Comparison of ENCODE assay signal across 8 cellular contexts in the genomic region with DNA sequence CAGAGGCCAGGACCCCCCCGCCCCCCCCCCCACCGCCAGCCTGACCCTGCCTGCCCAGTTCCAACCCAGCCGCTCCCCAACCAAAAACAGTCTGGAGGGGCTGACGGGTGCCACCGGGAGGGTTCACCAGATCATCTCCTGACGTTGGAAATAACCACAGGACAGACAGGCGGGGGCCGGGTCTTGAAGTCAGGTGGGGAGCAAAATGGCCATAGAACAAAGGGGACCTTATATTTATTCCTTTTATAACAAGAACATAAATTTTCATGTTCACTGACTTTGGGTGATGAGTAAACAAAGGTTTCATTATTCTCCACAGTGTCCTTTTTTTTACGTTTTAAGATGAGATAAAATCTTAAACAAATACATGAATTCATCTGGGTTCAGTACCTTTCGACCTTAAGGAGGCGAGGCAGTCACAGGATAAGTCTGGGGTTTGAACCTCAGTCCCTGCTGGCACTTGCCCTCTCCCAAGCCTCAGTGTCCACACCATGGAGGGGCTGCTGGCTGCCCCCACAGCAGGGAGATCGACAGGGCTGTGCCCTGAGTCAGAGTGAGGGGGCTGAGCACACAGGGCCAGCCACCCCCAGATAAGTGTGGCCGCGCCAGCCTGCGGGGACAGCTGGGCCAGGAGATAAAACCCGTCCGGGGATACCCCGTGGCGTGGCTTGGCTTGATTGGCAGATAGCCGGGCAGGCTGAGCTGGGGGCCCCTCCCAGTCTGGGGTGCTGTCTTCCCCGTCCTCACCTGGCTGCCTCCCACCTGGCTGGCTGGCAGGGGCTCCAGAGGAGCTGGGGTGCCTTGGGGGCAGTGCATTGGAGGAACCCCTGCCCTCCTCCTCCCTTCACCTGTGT. TPM values are rescaled to one million over a fixed set of nuclear protein-coding genes. Genes with fewer than 3 reads are reported as not detected.
A peak's percentile ranks its signal among the peaks of the same experiment; 100 is the strongest.
DNase-seq lines count a peak whose midpoint lies in the region; ATAC-seq and TF ChIP-seq lines count a peak whose summit lies in the region.

No MANE protein-coding gene starts in this region.

- H3K27ac ChIP-seq in suprapubic skin, result peak overlapping the region; percentile 20

- H3K4me3 ChIP-seq in fibroblast of mammary gland (ENCODE audit: control insufficient read depth, low read depth, low read length), result peak overlapping the region; percentile 43
- H3K4me3 ChIP-seq in suprapubic skin, result peak overlapping the region; percentile 30

- peaks cover 71% of the 10 kb centered on the region for H3K4me1 ChIP-seq in suprapubic skin

- TF ChIP-seq POLR2A in suprapubic skin (IDR thresholded peaks at IDR 0.05), result no peak

- CTCF ChIA-PET in activated CD4-positive, alpha-beta T cell treated with anti-CD3 and anti-CD28 coated beads for 36 hours (lab: Charles Lee), result interaction anchor here (0.8 to 1.8 kb wide), 5 partner anchors 9 to 75 kb away, joined by 3 to 16 read pairs (median 5); no protein-coding TSS in a partner anchor

- H3K36me3 Mint-ChIP-seq in activated CD4-positive, alpha-beta T cell treated with anti-CD3 and anti-CD28 coated beads for 36 hours (ENCODE audit: low read depth), result peaks cover 74% of the 10 kb centered on the region
- H3K36me3 Mint-ChIP-seq in T-helper 2 cell treated with Interferon-gamma antibody and Interleukin-4, amounts not matched to agents 5 μg/mL and 100 μg/mL, for 36 hours (ENCODE audit: low read depth), result peaks cover 51% of the 10 kb centered on the region

- H3K27me3 Mint-ChIP-seq in activated CD4-positive, alpha-beta T cell treated with anti-CD3 and anti-CD28 coated beads for 36 hours, result no peaks in the 10 kb centered on the region
- H3K27me3 Mint-ChIP-seq in T-helper 2 cell treated with Interferon-gamma antibody and Interleukin-4, amounts not matched to agents 5 μg/mL and 100 μg/mL, for 36 hours (ENCODE audit: low read depth), result no peaks in the 10 kb centered on the region

- no peak for TF ChIP-seq EP300 in suprapubic skin (IDR thresholded peaks at IDR 0.05)

- H3K36me3 ChIP-seq in suprapubic skin, result no peaks in the 10 kb centered on the region

- H3K9me3 Mint-ChIP-seq in activated CD4-positive, alpha-beta T cell treated with anti-CD3 and anti-CD28 coated beads for 36 hours (ENCODE audit: low read depth), result no peaks in the 10 kb centered on the region
- no peaks in the 10 kb centered on the region for H3K9me3 Mint-ChIP-seq in T-helper 2 cell treated with Interferon-gamma antibody and Interleukin-4, amounts not matched to agents 5 μg/mL and 100 μg/mL, for 36 hours

- WGBS in suprapubic skin, result 43% methylated on average over 12 of the region's 21 CpGs

- H3K27me3 ChIP-seq in suprapubic skin, result no peaks in the 10 kb centered on the region

- TF ChIP-seq CTCF in fibroblast of mammary gland (conservative IDR thresholded peaks at IDR 0.05; ENCODE audit: control insufficient read depth, insufficient read depth, low read depth, low read length) (no peak), suprapubic skin (IDR thresholded peaks at IDR 0.05) (no peak)

- no peak for DNase-seq in activated CD4-positive, alpha-beta T cell treated with anti-CD3 and anti-CD28 coated beads for 36 hours
- no peak for DNase-seq in activated CD4-positive, alpha-beta T cell treated with anti-CD3 and anti-CD28 coated beads for 4 hours
- peak; percentile 37 for DNase-seq in T-helper 2 cell treated with Interferon-gamma antibody and Interleukin-4, amounts not matched to agents 5 μg/mL and 100 μg/mL, for 36 hours (ENCODE audit: low spot score)
- DNase-seq in fibroblast of mammary gland (ENCODE audit: low read depth) (no peak), suprapubic skin (ENCODE audit: low spot score in 2 of 2) (no peak), NCI-H2081 (lab: John Stamatoyannopoulos, UW) (no peak)
- DNase-seq in stimulated activated CD4-positive, alpha-beta T cell treated with anti-CD3 and anti-CD28 coated beads, Interleukin-1b, Interleukin-23, amount 100 ng/mL, for 48 hours, result no peak

- H3K4me3 Mint-ChIP-seq in activated CD4-positive, alpha-beta T cell treated with anti-CD3 and anti-CD28 coated beads for 36 hours, result peak overlapping the region; percentile 55
- H3K4me3 Mint-ChIP-seq in T-helper 2 cell treated with Interferon-gamma antibody and Interleukin-4, amounts not matched to agents 5 μg/mL and 100 μg/mL, for 36 hours, result peak overlapping the region; percentile 76

- intact Hi-C loops in activated CD4-positive, alpha-beta T cell treated with anti-CD3 and anti-CD28 coated beads for 36 hours (cut with DNase I, micrococcal nuclease), result loop anchor here (5.0 kb wide), 3 partner anchors 77 to 462 kb away; partner anchors contain the start of gene MAP1LC3B (in 1 of the 2)

- ATAC-seq in activated CD4-positive, alpha-beta T cell treated with anti-CD3 and anti-CD28 coated beads for 36 hours, result peak; percentile 5
- ATAC-seq in GM18517 (IDR thresholded peaks at IDR 0.05; ENCODE audit: unreplicated experiment), result no peak

- no peaks in the 10 kb centered on the region for H3K9me3 ChIP-seq in suprapubic skin

- peaks cover 67% of the 10 kb centered on the region for H3K4me1 Mint-ChIP-seq in activated CD4-positive, alpha-beta T cell treated with anti-CD3 and anti-CD28 coated beads for 36 hours
- peaks cover 53% of the 10 kb centered on the region for H3K4me1 Mint-ChIP-seq in T-helper 2 cell treated with Interferon-gamma antibody and Interleukin-4, amounts not matched to agents 5 μg/mL and 100 μg/mL, for 36 hours (ENCODE audit: low read depth)

- POLR2A ChIA-PET in activated CD4-positive, alpha-beta T cell treated with anti-CD3 and anti-CD28 coated beads for 36 hours (lab: Charles Lee), result interaction anchor here (0.8 to 3.6 kb wide), 5 partner anchors 11 to 75 kb away, joined by 3 to 28 read pairs (median 3); partner anchors contain the start of gene SLC7A5

- H3K27ac Mint-ChIP-seq in activated CD4-positive, alpha-beta T cell treated with anti-CD3 and anti-CD28 coated beads for 36 hours, result peak overlapping the region; percentile 94
- H3K27ac Mint-ChIP-seq in T-helper 2 cell treated with Interferon-gamma antibody and Interleukin-4, amounts not matched to agents 5 μg/mL and 100 μg/mL, for 36 hours, result peak overlapping the region; percentile 93

RNA-seq across cellular contexts. Expression of gene SLC7A5, which starts 15.0 kb away (rescaled TPM):
- total RNA-seq in activated CD4-positive, alpha-beta T cell treated with anti-CD3 and anti-CD28 coated beads for 36 hours, result 100 to 1,000 TPM; 337 to 354 TPM
- 10 to 100 TPM in 3 of 4 donors, 1 to 10 TPM in 1; 10.0 to 99.4 (median 61.1) TPM for total RNA-seq in suprapubic skin
